11 cellular contexts compared by ENCODE assay signal in the genomic region with DNA sequence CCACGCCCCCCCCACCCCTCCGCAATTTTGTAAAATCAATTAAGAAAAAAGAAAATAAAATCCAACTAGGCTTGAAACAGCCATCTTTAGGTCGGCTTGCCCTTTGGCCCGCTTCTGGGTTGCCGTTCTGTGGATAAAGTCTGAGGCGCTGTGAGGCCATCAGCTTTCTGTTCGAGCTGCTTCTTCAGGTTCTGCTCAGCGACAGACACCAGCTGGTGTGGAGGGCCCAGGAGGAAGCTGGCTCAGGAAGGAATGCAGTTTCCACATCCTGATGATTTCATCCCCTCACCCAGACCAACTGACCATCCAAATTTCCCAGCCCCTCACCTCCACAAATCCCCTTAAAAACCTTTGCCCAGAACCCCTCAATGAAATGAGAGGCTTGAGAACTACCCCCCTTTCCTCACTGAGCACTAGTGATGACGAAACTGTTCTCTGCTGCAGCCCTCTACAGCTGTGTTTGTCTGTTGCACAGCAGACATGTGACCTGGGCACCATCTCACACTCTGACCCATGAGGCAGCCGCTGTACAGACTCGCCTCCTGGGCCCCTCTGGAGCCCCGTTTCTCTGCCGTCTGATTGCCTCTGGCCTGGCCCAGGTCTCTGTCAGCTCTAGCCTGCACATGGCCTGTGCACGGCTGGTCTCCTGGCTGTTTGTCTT. TPM values are rescaled to one million over a fixed set of nuclear protein-coding genes. Genes with fewer than 3 reads are reported as not detected.
A peak's percentile ranks its signal among the peaks of the same experiment; 100 is the strongest.
DNase-seq lines count a peak whose midpoint lies in the region; ATAC-seq and TF ChIP-seq lines count a peak whose summit lies in the region.
"Had no signal": no experiment of that assay in that cellular context is flagged by ENCODE, and none has a peak within 500 bp of the region (broad histone marks: within the 10 kb centered on the region; RNA-seq: fewer than 3 reads in every experiment).

No MANE protein-coding gene starts in this region.

- peak overlapping the region; percentile 56 for H3K4me2 ChIP-seq in smooth muscle cell

- H3K27ac ChIP-seq in WERI-Rb-1: peak overlapping the region; percentile 63
- H3K27ac ChIP-seq in smooth muscle cell (ENCODE audit: low read depth): peak overlapping the region; percentile 65
- H3K27ac ChIP-seq: skin epidermis had no signal

- TF ChIP-seq CTCF in WERI-Rb-1 (IDR thresholded peaks at IDR 0.05; ENCODE audit: low read depth, low read length) (no peak), smooth muscle cell (IDR thresholded peaks at IDR 0.05; ENCODE audit: borderline replicate concordance, insufficient read depth, poor library complexity, severe bottlenecking) (no peak)

- H3K4me1 ChIP-seq in smooth muscle cell (ENCODE audit: low read depth): peaks cover 6% of the 10 kb centered on the region

- H3K36me3 ChIP-seq in WERI-Rb-1 (no peaks in the 10 kb centered on the region), smooth muscle cell (ENCODE audit: low read depth) (no peaks in the 10 kb centered on the region)

- H4K20me1 ChIP-seq in smooth muscle cell (ENCODE audit: low read depth): no peaks in the 10 kb centered on the region

- H3F3A ChIP-seq in smooth muscle cell (ENCODE audit: low read depth): peaks cover 20% of the 10 kb centered on the region

- H3K27me3 ChIP-seq in WERI-Rb-1 (ENCODE audit: insufficient read depth, low read depth, severe bottlenecking) (no peaks in the 10 kb centered on the region), smooth muscle cell (ENCODE audit: low read depth) (no peaks in the 10 kb centered on the region)

- H3K4me3 ChIP-seq in WERI-Rb-1 (ENCODE audit: low read depth, low read length) (no peak overlapping the region), smooth muscle cell (no peak overlapping the region)
- H3K4me3 ChIP-seq: skin epidermis had no signal

- H3K9me3 ChIP-seq in WERI-Rb-1 (ENCODE audit: severe bottlenecking): no peaks in the 10 kb centered on the region
- H3K9me3 ChIP-seq in smooth muscle cell (replicated peaks; ENCODE audit: low read depth): no peaks in the 10 kb centered on the region

- ATAC-seq in GM19328 (IDR thresholded peaks at IDR 0.05; ENCODE audit: unreplicated experiment): no peak

- 39% methylated on average over 14 of the region's 14 CpGs for WGBS in smooth muscle cell (ENCODE audit: low lambda C conversion rate)

- peak overlapping the region; percentile 61 for H2AFZ ChIP-seq in smooth muscle cell (ENCODE audit: low read depth)

- H3K9ac ChIP-seq in smooth muscle cell (ENCODE audit: low read depth): no peak overlapping the region

- no peaks in the 10 kb centered on the region for H3K79me2 ChIP-seq in smooth muscle cell (ENCODE audit: low read depth)

- DNase-seq in Kasumi-1 (lab: John Stamatoyannopoulos, UW) (peak; percentile 61 to 66), WERI-Rb-1 (peak; percentile 65), islet precursor cell (peak; percentile 74), smooth muscle cell (lab: John Stamatoyannopoulos, UW; ENCODE audit: unreplicated experiment) (no peak), NCI-H2107 (lab: John Stamatoyannopoulos, UW) (no peak), NCI-H1436 (lab: John Stamatoyannopoulos, UW) (no peak)
- DNase-seq: activated naive CD8-positive, alpha-beta T cell treated with anti-CD3 and anti-CD28 coated beads, Interleukin-2, amount 10 ng/mL, durations not matched to agents 7 days and 5 days; DMS 273 treated with DMSO at 0.1 percent for 48 hours; NCI-H1092 had no signal

RNA-seq across cellular contexts. Expression of a gene that starts 45.4 kb away (rescaled TPM):
- total RNA-seq in smooth muscle cell: 1.2 TPM in 1 of 2 replicates, not detected in the other
- not detected in 2 replicates for polyA plus RNA-seq in smooth muscle cell
- total RNA-seq: activated naive CD8-positive, alpha-beta T cell treated with anti-CD3 and anti-CD28 coated beads, Interleukin-2, amount 10 ng/mL, durations not matched to agents 7 days and 5 days had no signal

Comparison
In these comparisons a context has a peak if more than half of its experiments do, and no peak if none do; other contexts are left out.
1. DNase-seq: peak in Kasumi-1 (2 of 2), WERI-Rb-1 (single experiment) and islet precursor cell (single experiment); none in smooth muscle cell (single experiment), NCI-H2107 (single experiment) and NCI-H1436 (single experiment).